In the genomic region with DNA sequence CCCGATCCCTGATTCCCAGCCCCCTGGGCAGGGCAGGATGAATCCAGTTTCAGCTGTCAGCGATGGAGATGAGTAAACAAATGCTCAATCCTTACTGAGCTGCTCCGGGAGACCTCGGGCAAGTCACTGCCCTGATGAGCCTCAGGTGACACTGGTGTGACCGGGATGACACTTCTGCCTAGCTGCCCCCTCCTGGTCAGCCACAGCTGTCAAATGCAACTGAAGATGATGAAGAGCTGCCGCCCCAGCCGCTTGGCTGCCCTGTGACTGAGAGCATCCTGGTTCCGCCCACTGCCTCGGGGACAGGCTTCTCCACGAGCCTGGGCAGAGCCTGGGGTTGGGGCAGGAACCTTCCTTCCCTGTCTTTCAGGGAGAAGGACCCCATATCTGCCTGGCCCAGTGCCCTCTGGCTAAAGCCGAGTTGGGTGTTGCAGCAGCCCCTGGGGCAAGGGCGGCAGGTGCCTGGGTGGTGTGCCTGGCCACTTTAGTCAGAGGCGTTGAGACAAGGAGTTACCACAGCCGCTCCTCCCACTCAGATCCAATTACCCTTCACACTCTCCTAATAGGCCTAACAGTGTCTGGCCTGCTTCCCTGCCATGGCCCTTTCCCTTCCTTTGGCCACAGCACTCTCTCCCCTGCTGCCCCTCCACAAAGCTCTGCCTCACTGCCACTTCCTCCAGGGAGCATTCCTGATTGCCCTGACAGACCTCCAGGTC, we compare ENCODE assay signal across 12 cellular contexts. TPM values are rescaled to one million over a fixed set of nuclear protein-coding genes. Genes with fewer than 3 reads are reported as not detected.
DNase-seq lines count a peak whose midpoint lies in the region; ATAC-seq and TF ChIP-seq lines count a peak whose summit lies in the region.
"Had no signal": no experiment of that assay in that cellular context is flagged by ENCODE, and none has a peak within 500 bp of the region (broad histone marks: within the 10 kb centered on the region; RNA-seq: fewer than 3 reads in every experiment).

No MANE protein-coding gene starts in this region.

- no peak overlapping the region for H3K4me3 ChIP-seq in H7 (ENCODE audit: insufficient read depth, low read depth, low read length)
- no peak overlapping the region for H3K4me3 ChIP-seq in gastrocnemius medialis

- no peak for TF ChIP-seq POLR2A in gastrocnemius medialis (IDR thresholded peaks at IDR 0.05)

- intact Hi-C loops in gastrocnemius medialis (cut with DNase I; ENCODE audit: low total_unique reads), result loop anchor here (10.0 kb wide), 1 partner anchor 315 kb away; a partner anchor contains a TSS

- H3K9me3 ChIP-seq in gastrocnemius medialis, result no peaks in the 10 kb centered on the region

- H3K27ac ChIP-seq in foreskin keratinocyte (no peak overlapping the region), gastrocnemius medialis (peak overlapping the region in 3 of 4 donors; percentile 51 to 65 (median 53))

- TF ChIP-seq CTCF in foreskin keratinocyte (conservative IDR thresholded peaks at IDR 0.05) (no peak), gastrocnemius medialis (IDR thresholded peaks at IDR 0.05 in 4 of 5, conservative IDR thresholded peaks at IDR 0.05 in 1 of 5) (no peak)

- H3K4me1 ChIP-seq in foreskin keratinocyte (no peaks in the 10 kb centered on the region), gastrocnemius medialis (no peaks in the 10 kb centered on the region)

- H3K36me3 ChIP-seq in H7 (replicated peaks; ENCODE audit: control insufficient read depth, insufficient read depth, low read length) (no peaks in the 10 kb centered on the region), gastrocnemius medialis (no peaks in the 10 kb centered on the region)

- ATAC-seq in foreskin keratinocyte, result peak; percentile 35
- ATAC-seq in gastrocnemius medialis, result no peak
- ATAC-seq: PC-3 had no signal

- in situ Hi-C loops in gastrocnemius medialis (cut with MboI; ENCODE audit: low sequenced_read_pairs in 4 of 4), result loop anchor here in 1 of 4 donors (25.0 kb wide), 1 partner anchor 323 kb away; a partner anchor contains a TSS

- DNase-seq in H7 (peak; percentile 26), NCI-H82 (lab: John Stamatoyannopoulos, UW) (peak; percentile 81), foreskin keratinocyte (peak in 1 of 2 donors; percentile 7), gastrocnemius medialis (no peak), NCI-H2227 treated with DMSO at 0.1 percent for 48 hours (lab: John Stamatoyannopoulos, UW) (no peak), T-helper 1 cell (no peak)
- DNase-seq in stimulated activated CD4-positive, alpha-beta T cell treated with anti-CD3 and anti-CD28 coated beads, Interleukin-2, amount 100 ng/mL, for 24 hours, result no peak
- DNase-seq: DMS153, naive B cell, PC-3 had no signal

- H3K27me3 ChIP-seq in H7 (ENCODE audit: control insufficient read depth, insufficient read depth, low read length) (no peaks in the 10 kb centered on the region), foreskin keratinocyte (peaks cover 24% of the 10 kb centered on the region), gastrocnemius medialis (no peaks in the 10 kb centered on the region)

RNA-seq across cellular contexts. Expression of a gene that starts 5.5 kb away (rescaled TPM):
- total RNA-seq in H7 (2014; rRNA removed; shearing (Covaris generic)), result not detected in 2 replicates
- not detected in 2 replicates for total RNA-seq in foreskin keratinocyte
- polyA plus RNA-seq in foreskin keratinocyte, result not detected in 2 replicates
- not detected for total RNA-seq in gastrocnemius medialis
- total RNA-seq: endothelial cell of umbilical vein, HT-29, PC-3 had no signal
- polyA plus RNA-seq: endothelial cell of umbilical vein had no signal

RNA-seq across cellular contexts. Expression of a gene that starts 37.2 kb away (rescaled TPM):
- total RNA-seq in H7 (2014; rRNA removed; shearing (Covaris generic)), result 114 and 134 TPM in 2 replicates
- total RNA-seq in foreskin keratinocyte, result 49.2 and 56.6 TPM in 2 replicates
- polyA plus RNA-seq in foreskin keratinocyte, result 51.3 and 56.7 TPM in 2 replicates
- 10 to 100 TPM; 31.0 to 38.8 (median 37.9) TPM for total RNA-seq in gastrocnemius medialis

RNA-seq across cellular contexts. Expression of a gene that starts 37.3 kb away (rescaled TPM):
- total RNA-seq in H7 (2014; rRNA removed; shearing (Covaris generic)), result 43.3 and 59.6 TPM in 2 replicates
- total RNA-seq in foreskin keratinocyte, result 40.1 and 42.0 TPM in 2 replicates
- polyA plus RNA-seq in foreskin keratinocyte, result 38.6 and 44.5 TPM in 2 replicates
- total RNA-seq in gastrocnemius medialis, result 100 to 1,000 TPM; 107 to 171 (median 135) TPM

RNA-seq across cellular contexts. Expression of a gene that starts 37.7 kb away (rescaled TPM):
- 0.67 and 2.1 TPM in 2 replicates for total RNA-seq in H7 (2014; rRNA removed; shearing (Covaris generic))
- total RNA-seq in foreskin keratinocyte (0.54 and 0.74 TPM in 2 replicates), gastrocnemius medialis (10 to 100 TPM in 1 of 4 donors, 1 to 10 TPM in 3; 2.2 to 15.7 (median 6.7) TPM)
- 0.65 and 0.80 TPM in 2 replicates for polyA plus RNA-seq in foreskin keratinocyte
- total RNA-seq: PC-3 had no signal

RNA-seq across cellular contexts. Expression of a gene that starts 51.4 kb away (rescaled TPM):
- total RNA-seq in H7 (2014; rRNA removed; shearing (Covaris generic)), result not detected in 2 replicates
- not detected in 2 replicates for total RNA-seq in foreskin keratinocyte
- polyA plus RNA-seq in foreskin keratinocyte, result not detected in 2 replicates
- not detected for total RNA-seq in gastrocnemius medialis
- total RNA-seq: endothelial cell of umbilical vein, HT-29, PC-3 had no signal
- polyA plus RNA-seq: endothelial cell of umbilical vein had no signal

Comparison
In these comparisons a context has a peak if more than half of its experiments do, and no peak if none do; other contexts are left out.
1. DNase-seq: peak in H7 (single experiment) and NCI-H82 (single experiment); none in gastrocnemius medialis (0 of 2), NCI-H2227 treated with DMSO at 0.1 percent for 48 hours (single experiment), T-helper 1 cell (0 of 5) and stimulated activated CD4-positive, alpha-beta T cell treated with anti-CD3 and anti-CD28 coated beads, Interleukin-2, amount 100 ng/mL, for 24 hours (0 of 2).